Comparison of ENCODE assay signal across 1 cellular context in the genomic region with DNA sequence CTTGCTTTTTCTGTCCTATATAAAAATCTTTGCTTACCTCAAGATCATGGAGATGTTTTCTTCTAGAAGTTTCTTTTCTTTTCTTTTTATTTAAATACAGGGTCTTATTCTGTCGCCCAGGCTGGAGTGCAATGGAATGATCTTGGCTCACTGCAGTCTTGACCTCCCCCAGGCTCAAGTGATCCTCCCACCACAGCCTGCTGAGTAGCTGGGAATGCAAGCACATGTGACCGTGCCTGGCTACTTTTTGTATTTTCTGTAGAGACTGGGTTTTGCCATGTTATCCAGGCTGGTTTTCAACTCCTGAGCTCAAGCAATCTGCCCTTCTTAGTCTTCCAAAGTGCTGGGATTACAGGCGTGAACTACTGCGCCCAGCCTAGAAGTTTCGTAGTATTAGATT.
A peak's percentile ranks its signal among the peaks of the same experiment; 100 is the strongest.
TF ChIP-seq lines count a peak whose summit lies in the region.

No MANE protein-coding gene starts in this region.

TF ChIP-seq in K562, 482 proteins besides CTCF, POLR2A, EP300 and RAD21:
- TF ChIP-seq SMAD3 (CRISPR knock-in tag; conservative IDR thresholded peaks at IDR 0.05) (no peak), BDP1 (IDR thresholded peaks at IDR 0.05; ENCODE audit: insufficient read depth, insufficient read length) (no peak), ZNF184 (CRISPR knock-in tag; IDR thresholded peaks at IDR 0.05) (no peak)
- TF ChIP-seq, protein P1, sequence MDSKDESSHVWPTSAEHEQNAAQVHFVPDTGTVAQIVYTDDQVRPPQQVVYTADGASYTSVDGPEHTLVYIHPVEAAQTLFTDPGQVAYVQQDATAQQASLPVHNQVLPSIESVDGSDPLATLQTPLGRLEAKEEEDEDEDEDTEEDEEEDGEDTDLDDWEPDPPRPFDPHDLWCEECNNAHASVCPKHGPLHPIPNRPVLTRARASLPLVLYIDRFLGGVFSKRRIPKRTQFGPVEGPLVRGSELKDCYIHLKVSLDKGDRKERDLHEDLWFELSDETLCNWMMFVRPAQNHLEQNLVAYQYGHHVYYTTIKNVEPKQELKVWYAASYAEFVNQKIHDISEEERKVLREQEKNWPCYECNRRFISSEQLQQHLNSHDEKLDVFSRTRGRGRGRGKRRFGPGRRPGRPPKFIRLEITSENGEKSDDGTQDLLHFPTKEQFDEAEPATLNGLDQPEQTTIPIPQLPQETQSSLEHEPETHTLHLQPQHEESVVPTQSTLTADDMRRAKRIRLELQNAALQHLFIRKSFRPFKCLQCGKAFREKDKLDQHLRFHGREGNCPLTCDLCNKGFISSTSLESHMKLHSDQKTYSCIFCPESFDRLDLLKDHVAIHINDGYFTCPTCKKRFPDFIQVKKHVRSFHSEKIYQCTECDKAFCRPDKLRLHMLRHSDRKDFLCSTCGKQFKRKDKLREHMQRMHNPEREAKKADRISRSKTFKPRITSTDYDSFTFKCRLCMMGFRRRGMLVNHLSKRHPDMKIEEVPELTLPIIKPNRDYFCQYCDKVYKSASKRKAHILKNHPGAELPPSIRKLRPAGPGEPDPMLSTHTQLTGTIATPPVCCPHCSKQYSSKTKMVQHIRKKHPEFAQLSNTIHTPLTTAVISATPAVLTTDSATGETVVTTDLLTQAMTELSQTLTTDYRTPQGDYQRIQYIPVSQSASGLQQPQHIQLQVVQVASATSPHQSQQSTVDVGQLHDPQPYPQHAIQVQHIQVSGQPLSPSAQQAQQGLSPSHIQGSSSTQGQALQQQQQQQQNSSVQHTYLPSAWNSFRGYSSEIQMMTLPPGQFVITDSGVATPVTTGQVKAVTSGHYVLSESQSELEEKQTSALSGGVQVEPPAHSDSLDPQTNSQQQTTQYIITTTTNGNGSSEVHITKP (IDR thresholded peaks at IDR 0.05; ENCODE audit: partially characterized antibody) = peak; percentile 37
- TF ChIP-seq, protein P2, sequence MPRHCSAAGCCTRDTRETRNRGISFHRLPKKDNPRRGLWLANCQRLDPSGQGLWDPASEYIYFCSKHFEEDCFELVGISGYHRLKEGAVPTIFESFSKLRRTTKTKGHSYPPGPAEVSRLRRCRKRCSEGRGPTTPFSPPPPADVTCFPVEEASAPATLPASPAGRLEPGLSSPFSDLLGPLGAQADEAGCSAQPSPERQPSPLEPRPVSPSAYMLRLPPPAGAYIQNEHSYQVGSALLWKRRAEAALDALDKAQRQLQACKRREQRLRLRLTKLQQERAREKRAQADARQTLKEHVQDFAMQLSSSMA (CRISPR knock-in tag; IDR thresholded peaks at IDR 0.05) = no peak
- TF ChIP-seq, protein P3, sequence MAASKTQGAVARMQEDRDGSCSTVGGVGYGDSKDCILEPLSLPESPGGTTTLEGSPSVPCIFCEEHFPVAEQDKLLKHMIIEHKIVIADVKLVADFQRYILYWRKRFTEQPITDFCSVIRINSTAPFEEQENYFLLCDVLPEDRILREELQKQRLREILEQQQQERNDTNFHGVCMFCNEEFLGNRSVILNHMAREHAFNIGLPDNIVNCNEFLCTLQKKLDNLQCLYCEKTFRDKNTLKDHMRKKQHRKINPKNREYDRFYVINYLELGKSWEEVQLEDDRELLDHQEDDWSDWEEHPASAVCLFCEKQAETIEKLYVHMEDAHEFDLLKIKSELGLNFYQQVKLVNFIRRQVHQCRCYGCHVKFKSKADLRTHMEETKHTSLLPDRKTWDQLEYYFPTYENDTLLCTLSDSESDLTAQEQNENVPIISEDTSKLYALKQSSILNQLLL (CRISPR knock-in tag; IDR thresholded peaks at IDR 0.05; ENCODE audit: borderline replicate concordance) = no peak
- TF ChIP-seq, protein P4, sequence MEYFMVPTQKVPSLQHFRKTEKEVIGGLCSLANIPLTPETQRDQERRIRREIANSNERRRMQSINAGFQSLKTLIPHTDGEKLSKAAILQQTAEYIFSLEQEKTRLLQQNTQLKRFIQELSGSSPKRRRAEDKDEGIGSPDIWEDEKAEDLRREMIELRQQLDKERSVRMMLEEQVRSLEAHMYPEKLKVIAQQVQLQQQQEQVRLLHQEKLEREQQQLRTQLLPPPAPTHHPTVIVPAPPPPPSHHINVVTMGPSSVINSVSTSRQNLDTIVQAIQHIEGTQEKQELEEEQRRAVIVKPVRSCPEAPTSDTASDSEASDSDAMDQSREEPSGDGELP (CRISPR knock-in tag; IDR thresholded peaks at IDR 0.05; ENCODE audit: borderline replicate concordance) = no peak
- TF ChIP-seq, protein P5, sequence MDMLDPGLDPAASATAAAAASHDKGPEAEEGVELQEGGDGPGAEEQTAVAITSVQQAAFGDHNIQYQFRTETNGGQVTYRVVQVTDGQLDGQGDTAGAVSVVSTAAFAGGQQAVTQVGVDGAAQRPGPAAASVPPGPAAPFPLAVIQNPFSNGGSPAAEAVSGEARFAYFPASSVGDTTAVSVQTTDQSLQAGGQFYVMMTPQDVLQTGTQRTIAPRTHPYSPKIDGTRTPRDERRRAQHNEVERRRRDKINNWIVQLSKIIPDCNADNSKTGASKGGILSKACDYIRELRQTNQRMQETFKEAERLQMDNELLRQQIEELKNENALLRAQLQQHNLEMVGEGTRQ (CRISPR knock-in tag; IDR thresholded peaks at IDR 0.05) = peak; percentile 31
